ENCODE assay signal across 12 cellular contexts in genomic region chr1:32924881-32925344, GRCh38. TPM values are rescaled to one million over a fixed set of nuclear protein-coding genes. Genes with fewer than 3 reads are reported as not detected.
DNase-seq lines count a peak whose midpoint lies in the region; ATAC-seq and TF ChIP-seq lines count a peak whose summit lies in the region.
"Had no signal": no experiment of that assay in that cellular context is flagged by ENCODE, and none has a peak within 500 bp of the region (broad histone marks: within the 10 kb centered on the region; RNA-seq: fewer than 3 reads in every experiment).

No MANE protein-coding gene starts in this region.

- H3K9me3 ChIP-seq in mucosa of stomach (ENCODE audit: control insufficient read depth, low read length): no peaks in the 10 kb centered on the region
- H3K9me3 ChIP-seq: prostate gland had no signal

- H3K36me3 Mint-ChIP-seq in endothelial cell (ENCODE audit: low read depth, unreplicated experiment): no peaks in the 10 kb centered on the region

- DNase-seq in stimulated activated CD4-positive, alpha-beta T cell treated with anti-CD3 and anti-CD28 coated beads, Interleukin-15, amount 100 ng/mL, for 24 hours: peak; percentile 37
- DNase-seq in stimulated activated CD4-positive, alpha-beta T cell treated with anti-CD3 and anti-CD28 coated beads, Interleukin-12 subunit alpha, Interleukin-12 subunit beta, amount 100 ng/mL, for 4 hours: no peak
- DNase-seq in endothelial cell (ENCODE audit: low spot score) (peak; percentile 42), NCI-H1694 treated with DMSO at 0.1 percent for 48 hours (lab: John Stamatoyannopoulos, UW) (no peak), NAMALWA (ENCODE audit: low spot score) (no peak)
- DNase-seq in activated CD4-positive, CD25-positive, alpha-beta regulatory T cell treated with anti-CD3 and anti-CD28 coated beads, Interleukin-2, amount 50 U/mL, for 72 hours: no peak
- DNase-seq: NCI-H524 treated with DMSO at 0.1 percent for 48 hours had no signal

- no peaks in the 10 kb centered on the region for H3K36me3 ChIP-seq in mucosa of stomach (ENCODE audit: control insufficient read depth, insufficient read depth, low read length)
- H3K36me3 ChIP-seq: prostate gland had no signal

- TF ChIP-seq CTCF in endothelial cell (IDR thresholded peaks at IDR 0.05; ENCODE audit: unreplicated experiment): no peak

- peaks cover 16% of the 10 kb centered on the region for H3K4me1 Mint-ChIP-seq in endothelial cell (ENCODE audit: unreplicated experiment)

- H3K4me3 ChIP-seq in mucosa of stomach (ENCODE audit: low read length): no peak overlapping the region
- H3K4me3 ChIP-seq: prostate gland had no signal

- H3K4me3 Mint-ChIP-seq in endothelial cell (ENCODE audit: unreplicated experiment): peak overlapping the region; percentile 62

- no peaks in the 10 kb centered on the region for H3K9me3 Mint-ChIP-seq in endothelial cell (ENCODE audit: unreplicated experiment)

- H3K4me1 ChIP-seq in mucosa of stomach (ENCODE audit: control insufficient read depth, insufficient read depth, low read length): peaks cover 17% of the 10 kb centered on the region
- H3K4me1 ChIP-seq: foreskin keratinocyte, prostate gland had no signal

- H3K27me3 ChIP-seq in mucosa of stomach (ENCODE audit: control insufficient read depth, insufficient read depth, low read length): peaks cover 17% of the 10 kb centered on the region

- peak overlapping the region; percentile 16 for H3K9ac ChIP-seq in mucosa of stomach (ENCODE audit: low read length)

- no peak overlapping the region for H3K27ac Mint-ChIP-seq in endothelial cell (ENCODE audit: unreplicated experiment)

- peaks cover 19% of the 10 kb centered on the region for H3K27me3 Mint-ChIP-seq in endothelial cell (ENCODE audit: unreplicated experiment)

- ATAC-seq in GM18868 (IDR thresholded peaks at IDR 0.05; ENCODE audit: unreplicated experiment): no peak

RNA-seq across cellular contexts. Expression of gene TMEM54, which starts 23.7 kb away (rescaled TPM):
- 0.49 TPM for total RNA-seq in endothelial cell (ENCODE audit: unreplicated experiment)

RNA-seq across cellular contexts. Expression of gene HPCA, which starts 38.6 kb away (rescaled TPM):
- not detected for total RNA-seq in endothelial cell (ENCODE audit: unreplicated experiment)
- total RNA-seq: foreskin keratinocyte, H4 had no signal

RNA-seq across cellular contexts. Expression of gene RNF19B, which starts 39.7 kb away (rescaled TPM):
- total RNA-seq in endothelial cell (ENCODE audit: unreplicated experiment): 18.8 TPM

RNA-seq across cellular contexts. Expression of gene FNDC5, which starts 54.2 kb away (rescaled TPM):
- 5.5 TPM for total RNA-seq in endothelial cell (ENCODE audit: unreplicated experiment)
- total RNA-seq: foreskin keratinocyte had no signal

Comparison
In these comparisons a context has a peak if more than half of its experiments do, and no peak if none do; other contexts are left out.
1. DNase-seq: peak in stimulated activated CD4-positive, alpha-beta T cell treated with anti-CD3 and anti-CD28 coated beads, Interleukin-15, amount 100 ng/mL, for 24 hours (single experiment) and endothelial cell (single experiment); none in stimulated activated CD4-positive, alpha-beta T cell treated with anti-CD3 and anti-CD28 coated beads, Interleukin-12 subunit alpha, Interleukin-12 subunit beta, amount 100 ng/mL, for 4 hours (single experiment), NCI-H1694 treated with DMSO at 0.1 percent for 48 hours (single experiment), activated CD4-positive, CD25-positive, alpha-beta regulatory T cell treated with anti-CD3 and anti-CD28 coated beads, Interleukin-2, amount 50 U/mL, for 72 hours (single experiment) and NAMALWA (single experiment).